ENCODE assay signal across 8 cellular contexts in the genomic region with DNA sequence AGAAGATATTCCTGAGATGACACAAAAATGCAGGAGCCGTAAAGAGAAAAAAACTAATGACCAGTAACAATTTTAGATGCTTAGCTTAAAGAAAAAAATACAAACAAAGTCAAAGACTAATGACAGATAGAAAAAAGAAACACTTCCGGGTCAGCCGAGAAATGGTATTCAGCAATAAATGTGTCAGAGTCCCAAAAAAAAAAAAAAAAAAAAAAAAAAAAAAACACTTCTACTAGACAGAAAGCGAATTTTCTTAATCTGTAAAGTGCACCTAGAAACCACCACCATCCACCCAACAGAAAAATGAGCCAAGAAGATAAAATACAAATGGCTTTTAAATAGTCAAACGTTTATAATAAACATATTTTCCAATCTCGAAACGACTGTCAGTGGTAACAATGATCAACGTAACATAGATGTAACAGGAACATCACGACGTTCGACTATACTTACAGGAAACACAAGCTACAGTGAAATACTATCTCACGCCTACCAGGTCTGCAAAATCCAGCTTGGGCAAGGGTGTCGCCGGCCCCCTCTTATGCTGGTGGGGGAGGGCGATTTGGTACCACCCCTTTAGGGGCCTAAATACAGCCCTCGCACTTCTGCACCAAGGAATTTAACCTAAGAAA. TPM values are rescaled to one million over a fixed set of nuclear protein-coding genes. Genes with fewer than 3 reads are reported as not detected.
DNase-seq lines count a peak whose midpoint lies in the region; ATAC-seq and TF ChIP-seq lines count a peak whose summit lies in the region.

No MANE protein-coding gene starts in this region.

- H3K4me3 ChIP-seq in esophagus squamous epithelium (peak overlapping the region; percentile 69 to 99 (median 96)), psoas muscle (peak overlapping the region; percentile 97)

- intact Hi-C loops in activated CD4-positive, alpha-beta T cell treated with anti-CD3 and anti-CD28 coated beads, Interleukin-2, amount 10 ng/mL, durations not matched to agents 24 days and 14 days (cut with micrococcal nuclease), result loop anchor here (5.0 kb wide), 1 partner anchor 213 kb away; no protein-coding TSS in a partner anchor
- intact Hi-C loops in esophagus squamous epithelium (cut with DNase I), result no loop called here
- intact Hi-C loops in psoas muscle (cut with DNase I), result no loop called here

- H3K27ac ChIP-seq in esophagus squamous epithelium (peak overlapping the region; percentile 93 to 98 (median 96)), psoas muscle (peak overlapping the region; percentile 100), substantia nigra (ENCODE audit: low read depth, low read length, poor library complexity, severe bottlenecking) (no peak overlapping the region)

- TF ChIP-seq POLR2A in esophagus squamous epithelium (IDR thresholded peaks at IDR 0.05), result no peak

- H3K9me3 Mint-ChIP-seq in activated CD4-positive, alpha-beta T cell treated with anti-CD3 and anti-CD28 coated beads, Interleukin-2, amount 10 ng/mL, durations not matched to agents 24 days and 14 days, result no peaks in the 10 kb centered on the region
- H3K9me3 Mint-ChIP-seq in T-helper 2 cell treated with Interferon-gamma antibody and Interleukin-4, amounts not matched to agents 5 μg/mL and 100 μg/mL, for 36 hours, result no peaks in the 10 kb centered on the region

- no peak for ATAC-seq in psoas muscle

- peak; percentile 77 for DNase-seq in activated CD4-positive, alpha-beta T cell treated with anti-CD3 and anti-CD28 coated beads, Interleukin-2, amount 10 ng/mL, durations not matched to agents 24 days and 14 days
- no peak for DNase-seq in activated CD4-positive, alpha-beta T cell treated with anti-CD3 and anti-CD28 coated beads for 48 hours
- DNase-seq in T-helper 2 cell treated with Interferon-gamma antibody and Interleukin-4, amounts not matched to agents 5 μg/mL and 100 μg/mL, for 36 hours (ENCODE audit: low spot score), result no peak
- no peak for DNase-seq in esophagus squamous epithelium (lab: John Stamatoyannopoulos, UW)
- no peak for DNase-seq in psoas muscle
- no peak for DNase-seq in stimulated activated CD4-positive, alpha-beta T cell treated with anti-CD3 and anti-CD28 coated beads, Interleukin-15, amount 100 ng/mL, for 24 hours
- no peak for DNase-seq in midbrain (lab: John Stamatoyannopoulos, UW)
- DNase-seq in substantia nigra (lab: John Stamatoyannopoulos, UW), result no peak

- H3K9me3 ChIP-seq in esophagus squamous epithelium (no peaks in the 10 kb centered on the region), psoas muscle (no peaks in the 10 kb centered on the region)

- H3K4me1 Mint-ChIP-seq in activated CD4-positive, alpha-beta T cell treated with anti-CD3 and anti-CD28 coated beads, Interleukin-2, amount 10 ng/mL, durations not matched to agents 24 days and 14 days, result peaks cover 16% of the 10 kb centered on the region
- peaks cover 12% of the 10 kb centered on the region for H3K4me1 Mint-ChIP-seq in T-helper 2 cell treated with Interferon-gamma antibody and Interleukin-4, amounts not matched to agents 5 μg/mL and 100 μg/mL, for 36 hours (ENCODE audit: low read depth)

- H3K27ac Mint-ChIP-seq in activated CD4-positive, alpha-beta T cell treated with anti-CD3 and anti-CD28 coated beads, Interleukin-2, amount 10 ng/mL, durations not matched to agents 24 days and 14 days, result peak overlapping the region; percentile 95
- H3K27ac Mint-ChIP-seq in T-helper 2 cell treated with Interferon-gamma antibody and Interleukin-4, amounts not matched to agents 5 μg/mL and 100 μg/mL, for 36 hours, result peak overlapping the region; percentile 91

- H3K4me3 Mint-ChIP-seq in activated CD4-positive, alpha-beta T cell treated with anti-CD3 and anti-CD28 coated beads, Interleukin-2, amount 10 ng/mL, durations not matched to agents 24 days and 14 days, result peak overlapping the region; percentile 99
- H3K4me3 Mint-ChIP-seq in T-helper 2 cell treated with Interferon-gamma antibody and Interleukin-4, amounts not matched to agents 5 μg/mL and 100 μg/mL, for 36 hours, result peak overlapping the region; percentile 91

- H3K27me3 Mint-ChIP-seq in activated CD4-positive, alpha-beta T cell treated with anti-CD3 and anti-CD28 coated beads, Interleukin-2, amount 10 ng/mL, durations not matched to agents 24 days and 14 days, result no peaks in the 10 kb centered on the region
- H3K27me3 Mint-ChIP-seq in T-helper 2 cell treated with Interferon-gamma antibody and Interleukin-4, amounts not matched to agents 5 μg/mL and 100 μg/mL, for 36 hours (ENCODE audit: low read depth), result no peaks in the 10 kb centered on the region

- peaks cover 20% of the 10 kb centered on the region for H3K36me3 Mint-ChIP-seq in activated CD4-positive, alpha-beta T cell treated with anti-CD3 and anti-CD28 coated beads, Interleukin-2, amount 10 ng/mL, durations not matched to agents 24 days and 14 days (ENCODE audit: low read depth)
- peaks cover 19% of the 10 kb centered on the region for H3K36me3 Mint-ChIP-seq in T-helper 2 cell treated with Interferon-gamma antibody and Interleukin-4, amounts not matched to agents 5 μg/mL and 100 μg/mL, for 36 hours (ENCODE audit: low read depth)

- H3K36me3 ChIP-seq in esophagus squamous epithelium (peaks cover 0 to 45% (median 0%) of the 10 kb centered on the region in 3 donors), psoas muscle (ENCODE audit: insufficient read depth in 1 of 2, low read depth in 1 of 2) (peaks cover 0 to 15% of the 10 kb centered on the region in 2 donors)

- TF ChIP-seq CTCF in esophagus squamous epithelium (IDR thresholded peaks at IDR 0.05) (no peak), psoas muscle (IDR thresholded peaks at IDR 0.05) (no peak)

- H3K27me3 ChIP-seq in esophagus squamous epithelium, result no peaks in the 10 kb centered on the region
- H3K27me3 ChIP-seq in psoas muscle (ENCODE audit: insufficient read depth in 3 of 3, low read length in 2 of 3), result no peaks in the 10 kb centered on the region

- 3 to 4% methylated on average over 16 of the region's 16 CpGs for WGBS in esophagus squamous epithelium, 2 donors
- 13 to 21% (median 14%) methylated on average over 16 of the region's 16 CpGs for WGBS in psoas muscle, 3 donors

- H3K4me1 ChIP-seq in esophagus squamous epithelium (peaks cover 38 to 60% (median 39%) of the 10 kb centered on the region in 3 donors), psoas muscle (peaks cover 36% of the 10 kb centered on the region)

RNA-seq across cellular contexts. Expression of gene ABHD17A, which starts 10.6 kb away (rescaled TPM):
- total RNA-seq in activated CD4-positive, alpha-beta T cell treated with anti-CD3 and anti-CD28 coated beads, Interleukin-2, amount 10 ng/mL, durations not matched to agents 24 days and 14 days, result 104 and 107 TPM in 2 replicates
- total RNA-seq in esophagus squamous epithelium, result 10 to 100 TPM; 78.4 to 91.7 (median 82.9) TPM
- total RNA-seq in psoas muscle, result 10 to 100 TPM; 38.5 to 54.2 (median 42.3) TPM
- polyA plus RNA-seq in psoas muscle, result 10 to 100 TPM; 35.5 to 58.9 (median 47.6) TPM

RNA-seq across cellular contexts. Expression of gene KLF16, which starts 11.3 kb away (rescaled TPM):
- total RNA-seq in activated CD4-positive, alpha-beta T cell treated with anti-CD3 and anti-CD28 coated beads, Interleukin-2, amount 10 ng/mL, durations not matched to agents 24 days and 14 days, result 37.0 and 38.1 TPM in 2 replicates
- 10 to 100 TPM in 1 of 4 donors, 1 to 10 TPM in 3; 8.3 to 13.5 (median 9.1) TPM for total RNA-seq in esophagus squamous epithelium
- total RNA-seq in psoas muscle, result 10 to 100 TPM in 1 of 4 donors, 1 to 10 TPM in 3; 3.0 to 11.1 (median 4.3) TPM
- polyA plus RNA-seq in psoas muscle, result 10 to 100 TPM in 1 of 3 donors, 1 to 10 TPM in 2; 2.2 to 13.0 (median 3.1) TPM

RNA-seq across cellular contexts. Expression of gene REXO1, which starts 26.4 kb away (rescaled TPM):
- 56.3 and 61.4 TPM in 2 replicates for total RNA-seq in activated CD4-positive, alpha-beta T cell treated with anti-CD3 and anti-CD28 coated beads, Interleukin-2, amount 10 ng/mL, durations not matched to agents 24 days and 14 days
- 10 to 100 TPM in 3 of 4 donors, 1 to 10 TPM in 1; 7.5 to 16.4 (median 15.4) TPM for total RNA-seq in esophagus squamous epithelium
- total RNA-seq in psoas muscle, result 10 to 100 TPM; 13.5 to 35.2 (median 22.3) TPM
- polyA plus RNA-seq in psoas muscle, result 10 to 100 TPM; 16.5 to 26.9 (median 20.3) TPM

RNA-seq across cellular contexts. Expression of gene ADAT3, which starts 30.5 kb away (rescaled TPM):
- 8.8 and 10.6 TPM in 2 replicates for total RNA-seq in activated CD4-positive, alpha-beta T cell treated with anti-CD3 and anti-CD28 coated beads, Interleukin-2, amount 10 ng/mL, durations not matched to agents 24 days and 14 days
- total RNA-seq in esophagus squamous epithelium (10 to 100 TPM in 2 of 4 donors, 1 to 10 TPM in 2; 4.7 to 20.4 (median 11.1) TPM), psoas muscle (1 to 10 TPM; 1.4 to 2.2 (median 1.7) TPM)
- polyA plus RNA-seq in psoas muscle, result 1 to 10 TPM; 2.4 to 7.2 (median 3.6) TPM

RNA-seq across cellular contexts. Expression of gene SCAMP4, which starts 30.5 kb away (rescaled TPM):
- total RNA-seq in activated CD4-positive, alpha-beta T cell treated with anti-CD3 and anti-CD28 coated beads, Interleukin-2, amount 10 ng/mL, durations not matched to agents 24 days and 14 days, result 39.2 and 42.4 TPM in 2 replicates
- total RNA-seq in esophagus squamous epithelium (100 to 1,000 TPM in 1 of 4 donors, 10 to 100 TPM in 3; 49.8 to 144 (median 83.9) TPM), psoas muscle (10 to 100 TPM; 13.4 to 16.3 (median 15.1) TPM)
- 10 to 100 TPM in 2 of 3 donors, 1 to 10 TPM in 1; 9.5 to 17.5 (median 15.5) TPM for polyA plus RNA-seq in psoas muscle
